Comparison of ENCODE assay signal across 8 cellular contexts in genomic region chr16:57167951-57168350, GRCh38. TPM values are rescaled to one million over a fixed set of nuclear protein-coding genes. Genes with fewer than 3 reads are reported as not detected.
A peak's percentile ranks its signal among the peaks of the same experiment; 100 is the strongest.
DNase-seq lines count a peak whose midpoint lies in the region; ATAC-seq, FAIRE-seq and TF ChIP-seq lines count a peak whose summit lies in the region.

No MANE protein-coding gene starts in this region.

- FAIRE-seq in urothelium cell line (lab: Jason Lieb, UNC), result no peak

- H3K9me3 Mint-ChIP-seq in activated CD8-positive, alpha-beta memory T cell treated with anti-CD3 and anti-CD28 coated beads, Interleukin-2, amount 10 ng/mL, durations not matched to agents 7 days and 5 days (ENCODE audit: low read depth), result no peaks in the 10 kb centered on the region
- H3K9me3 Mint-ChIP-seq in activated CD8-positive, alpha-beta T cell treated with anti-CD3 and anti-CD28 coated beads for 36 hours, result no peaks in the 10 kb centered on the region

- peak; percentile 78 for ATAC-seq in activated CD8-positive, alpha-beta memory T cell treated with anti-CD3 and anti-CD28 coated beads, Interleukin-2, amount 10 ng/mL, durations not matched to agents 7 days and 5 days
- peak; percentile 86 for ATAC-seq in activated CD8-positive, alpha-beta T cell treated with anti-CD3 and anti-CD28 coated beads for 36 hours
- ATAC-seq in Right ventricle myocardium superior (ENCODE audit: poor library complexity), result peak; percentile 82
- peak; percentile 89 for ATAC-seq in sciatic nerve

- no peaks in the 10 kb centered on the region for H3K27me3 Mint-ChIP-seq in activated CD8-positive, alpha-beta memory T cell treated with anti-CD3 and anti-CD28 coated beads, Interleukin-2, amount 10 ng/mL, durations not matched to agents 7 days and 5 days
- no peaks in the 10 kb centered on the region for H3K27me3 Mint-ChIP-seq in activated CD8-positive, alpha-beta T cell treated with anti-CD3 and anti-CD28 coated beads for 36 hours

- POLR2A ChIA-PET in activated CD8-positive, alpha-beta T cell treated with anti-CD3 and anti-CD28 coated beads for 36 hours (lab: Charles Lee), result interaction anchor here (0.6 kb wide), 1 partner anchor 83 kb away, joined by 4 read pairs; no protein-coding TSS in a partner anchor

- DNase-seq in activated CD8-positive, alpha-beta memory T cell treated with anti-CD3 and anti-CD28 coated beads, Interleukin-2, amount 10 ng/mL, durations not matched to agents 7 days and 5 days, result no peak
- no peak for DNase-seq in activated CD8-positive, alpha-beta memory T cell treated with anti-CD3 and anti-CD28 coated beads, Interleukin-2, amount 50 U/mL, for 48 hours
- peak; percentile 49 for DNase-seq in LHCN-M2 (ENCODE audit: low read depth)
- peak; percentile 16 for DNase-seq in activated CD8-positive, alpha-beta T cell treated with anti-CD3 and anti-CD28 coated beads for 36 hours
- DNase-seq in Right ventricle myocardium superior, result no peak
- DNase-seq in sciatic nerve (ENCODE audit: low spot score), result no peak
- no peak for DNase-seq in mesenteric fat pad (ENCODE audit: low spot score)
- no peak for DNase-seq in urothelium cell line (ENCODE audit: low spot score)

- H3K4me3 Mint-ChIP-seq in activated CD8-positive, alpha-beta memory T cell treated with anti-CD3 and anti-CD28 coated beads, Interleukin-2, amount 10 ng/mL, durations not matched to agents 7 days and 5 days, result no peak overlapping the region
- H3K4me3 Mint-ChIP-seq in activated CD8-positive, alpha-beta T cell treated with anti-CD3 and anti-CD28 coated beads for 36 hours, result no peak overlapping the region

- CTCF ChIA-PET in activated CD8-positive, alpha-beta memory T cell treated with anti-CD3 and anti-CD28 coated beads, Interleukin-2, amount 10 ng/mL, durations not matched to agents 7 days and 5 days (lab: Charles Lee), result interaction anchor here (0.7 to 2.2 kb wide), 6 partner anchors 16 to 84 kb away, joined by 3 to 12 read pairs (median 4); partner anchors contain the start of gene CPNE2
- CTCF ChIA-PET in activated CD8-positive, alpha-beta T cell treated with anti-CD3 and anti-CD28 coated beads for 36 hours (lab: Charles Lee), result interaction anchor here (0.7 to 6.3 kb wide), 13 partner anchors 9 to 204 kb away, joined by 3 to 92 read pairs (median 4); partner anchors contain the start of gene CPNE2

- peaks cover 40% of the 10 kb centered on the region for H3K36me3 Mint-ChIP-seq in activated CD8-positive, alpha-beta memory T cell treated with anti-CD3 and anti-CD28 coated beads, Interleukin-2, amount 10 ng/mL, durations not matched to agents 7 days and 5 days
- H3K36me3 Mint-ChIP-seq in activated CD8-positive, alpha-beta T cell treated with anti-CD3 and anti-CD28 coated beads for 36 hours (ENCODE audit: low read depth), result peaks cover 39% of the 10 kb centered on the region

- no peak overlapping the region for H3K27ac Mint-ChIP-seq in activated CD8-positive, alpha-beta memory T cell treated with anti-CD3 and anti-CD28 coated beads, Interleukin-2, amount 10 ng/mL, durations not matched to agents 7 days and 5 days
- H3K27ac Mint-ChIP-seq in activated CD8-positive, alpha-beta T cell treated with anti-CD3 and anti-CD28 coated beads for 36 hours, result no peak overlapping the region

- intact Hi-C loops in activated CD8-positive, alpha-beta T cell treated with anti-CD3 and anti-CD28 coated beads for 36 hours (cut with micrococcal nuclease), result loop anchor here (2.0 kb wide), 1 partner anchor 83 kb away; no protein-coding TSS in a partner anchor
- intact Hi-C loops in Right ventricle myocardium superior (cut with DNase I) (loop anchor here (2.0 kb wide), 1 partner anchor 83 kb away; no protein-coding TSS in a partner anchor), sciatic nerve (cut with DNase I) (loop anchor here (5.0 kb wide), 1 partner anchor 81 kb away; no protein-coding TSS in a partner anchor)

- peaks cover 4% of the 10 kb centered on the region for H3K4me1 Mint-ChIP-seq in activated CD8-positive, alpha-beta memory T cell treated with anti-CD3 and anti-CD28 coated beads, Interleukin-2, amount 10 ng/mL, durations not matched to agents 7 days and 5 days
- H3K4me1 Mint-ChIP-seq in activated CD8-positive, alpha-beta T cell treated with anti-CD3 and anti-CD28 coated beads for 36 hours (ENCODE audit: low read depth), result peaks cover 4% of the 10 kb centered on the region

- TF ChIP-seq CTCF in activated CD8-positive, alpha-beta T cell treated with anti-CD3 and anti-CD28 coated beads for 36 hours (IDR thresholded peaks at IDR 0.05), result peak; percentile 82

RNA-seq across cellular contexts. Expression of gene PSME3IP1, which starts 17.9 kb away (rescaled TPM):
- total RNA-seq in activated CD8-positive, alpha-beta memory T cell treated with anti-CD3 and anti-CD28 coated beads, Interleukin-2, amount 10 ng/mL, durations not matched to agents 7 days and 5 days, result 100 to 1,000 TPM; 118 to 124 TPM
- total RNA-seq in LHCN-M2 (2014; rRNA removed), result 102 and 109 TPM in 2 replicates
- polyA plus RNA-seq in LHCN-M2 (2012), result 55.2 TPM
- total RNA-seq in activated CD8-positive, alpha-beta T cell treated with anti-CD3 and anti-CD28 coated beads for 36 hours, result 100 to 1,000 TPM; 101 to 103 TPM
- 54.8 TPM for total RNA-seq in Right ventricle myocardium superior
- 80.5 TPM for total RNA-seq in sciatic nerve
- 61.1 TPM for total RNA-seq in mesenteric fat pad

RNA-seq across cellular contexts. Expression of gene RSPRY1, which starts 18.2 kb away (rescaled TPM):
- 10 to 100 TPM; 32.6 to 33.7 TPM for total RNA-seq in activated CD8-positive, alpha-beta memory T cell treated with anti-CD3 and anti-CD28 coated beads, Interleukin-2, amount 10 ng/mL, durations not matched to agents 7 days and 5 days
- total RNA-seq in LHCN-M2 (2014; rRNA removed) (32.6 and 34.9 TPM in 2 replicates), Right ventricle myocardium superior (13.4 TPM), sciatic nerve (26.3 TPM), mesenteric fat pad (26.0 TPM)
- 15.0 TPM for polyA plus RNA-seq in LHCN-M2 (2012)
- total RNA-seq in activated CD8-positive, alpha-beta T cell treated with anti-CD3 and anti-CD28 coated beads for 36 hours, result 10 to 100 TPM; 24.5 to 29.4 TPM

Comparison
In these comparisons a context has a peak if more than half of its experiments do, and no peak if none do; other contexts are left out.
1. DNase-seq: peak in LHCN-M2 (single experiment) and activated CD8-positive, alpha-beta T cell treated with anti-CD3 and anti-CD28 coated beads for 36 hours (single experiment); none in activated CD8-positive, alpha-beta memory T cell treated with anti-CD3 and anti-CD28 coated beads, Interleukin-2, amount 10 ng/mL, durations not matched to agents 7 days and 5 days (single experiment), activated CD8-positive, alpha-beta memory T cell treated with anti-CD3 and anti-CD28 coated beads, Interleukin-2, amount 50 U/mL, for 48 hours (single experiment), Right ventricle myocardium superior (single experiment), sciatic nerve (single experiment), mesenteric fat pad (single experiment) and urothelium cell line (single experiment).
2. Peak in every context shown above with its lines, with median percentiles within 50 percentile points of each other: ATAC-seq.